In the genomic region with DNA sequence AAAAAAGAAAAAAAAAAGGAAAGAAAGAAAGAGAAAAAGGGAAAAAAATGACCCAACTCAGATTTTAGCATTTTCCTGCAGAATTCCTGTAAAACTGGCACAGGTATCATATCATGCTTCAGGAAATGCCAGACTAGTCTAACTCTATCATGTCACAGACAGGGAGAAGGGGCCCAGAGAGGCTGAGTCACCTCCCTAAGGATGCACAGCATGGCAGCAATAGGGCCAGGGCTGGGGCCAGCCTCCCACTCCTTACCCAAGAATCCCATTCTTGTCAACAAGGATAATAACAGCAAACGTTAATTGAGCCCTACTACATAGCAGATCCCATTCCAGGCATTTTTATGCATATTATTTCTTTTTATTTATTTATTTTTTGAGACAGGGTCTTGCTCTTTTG, we compare ENCODE assay signal across 2 cellular contexts.
TF ChIP-seq lines count a peak whose summit lies in the region.

No MANE protein-coding gene starts in this region.

TF ChIP-seq in HepG2, 621 proteins besides CTCF, POLR2A, EP300 and RAD21:
- peak; percentile 92 for TF ChIP-seq ZNF768 (CRISPR knock-in tag; IDR thresholded peaks at IDR 0.05)
- no peak for TF ChIP-seq FOXC1 (CRISPR knock-in tag; IDR thresholded peaks at IDR 0.05; ENCODE audit: borderline replicate concordance)

TF ChIP-seq in HEK293, 187 proteins besides CTCF, POLR2A, EP300 and RAD21:
- TF ChIP-seq, protein P1, sequence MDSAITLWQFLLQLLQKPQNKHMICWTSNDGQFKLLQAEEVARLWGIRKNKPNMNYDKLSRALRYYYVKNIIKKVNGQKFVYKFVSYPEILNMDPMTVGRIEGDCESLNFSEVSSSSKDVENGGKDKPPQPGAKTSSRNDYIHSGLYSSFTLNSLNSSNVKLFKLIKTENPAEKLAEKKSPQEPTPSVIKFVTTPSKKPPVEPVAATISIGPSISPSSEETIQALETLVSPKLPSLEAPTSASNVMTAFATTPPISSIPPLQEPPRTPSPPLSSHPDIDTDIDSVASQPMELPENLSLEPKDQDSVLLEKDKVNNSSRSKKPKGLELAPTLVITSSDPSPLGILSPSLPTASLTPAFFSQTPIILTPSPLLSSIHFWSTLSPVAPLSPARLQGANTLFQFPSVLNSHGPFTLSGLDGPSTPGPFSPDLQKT (IDR thresholded peaks at IDR 0.05; ENCODE audit: borderline replicate concordance, low read depth, low read length), result no peak
- peak; percentile 83 for TF ChIP-seq ZNF768 (tag by site-specific recombination; IDR thresholded peaks at IDR 0.05)
- TF ChIP-seq, protein P2, sequence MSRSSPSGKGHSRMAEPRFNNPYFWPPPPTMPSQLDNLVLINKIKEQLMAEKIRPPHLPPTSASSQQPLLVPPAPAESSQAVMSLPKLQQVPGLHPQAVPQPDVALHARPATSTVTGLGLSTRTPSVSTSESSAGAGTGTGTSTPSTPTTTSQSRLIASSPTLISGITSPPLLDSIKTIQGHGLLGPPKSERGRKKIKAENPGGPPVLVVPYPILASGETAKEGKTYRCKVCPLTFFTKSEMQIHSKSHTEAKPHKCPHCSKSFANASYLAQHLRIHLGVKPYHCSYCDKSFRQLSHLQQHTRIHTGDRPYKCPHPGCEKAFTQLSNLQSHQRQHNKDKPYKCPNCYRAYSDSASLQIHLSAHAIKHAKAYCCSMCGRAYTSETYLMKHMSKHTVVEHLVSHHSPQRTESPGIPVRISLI (tag by site-specific recombination; IDR thresholded peaks at IDR 0.05), result 0 out of 2 replicates have a peak, but pooled peaks have one; percentile 47
- no peak for TF ChIP-seq ZNF792 (tag by site-specific recombination; IDR thresholded peaks at IDR 0.05)
- TF ChIP-seq GFI1B (tag by site-specific recombination; IDR thresholded peaks at IDR 0.05), result no peak
